In genomic region chr1:70672333-70672935, GRCh38 we compare ENCODE assay signal across 20 cellular contexts.
DNase-seq lines count a peak whose midpoint lies in the region; ATAC-seq and TF ChIP-seq lines count a peak whose summit lies in the region.
"Had no signal": no experiment of that assay in that cellular context is flagged by ENCODE, and none has a peak within 500 bp of the region (broad histone marks: within the 10 kb centered on the region; RNA-seq: fewer than 3 reads in every experiment).

No MANE protein-coding gene starts in this region.

- no peak overlapping the region for H3K4ac ChIP-seq in mesenchymal stem cell (ENCODE audit: low read depth in 1 of 2, low read length in 2 of 2)

- no peaks in the 10 kb centered on the region for H3K79me2 ChIP-seq in SK-N-SH (ENCODE audit: insufficient read depth)
- no peaks in the 10 kb centered on the region for H3K79me2 ChIP-seq in parathyroid adenoma

- H3K36me3 ChIP-seq in SK-N-SH (replicated peaks in 1 of 2; ENCODE audit: control insufficient read depth in 1 of 2, insufficient read depth in 2 of 2, low read length in 1 of 2) (no peaks in the 10 kb centered on the region), heart right ventricle (no peaks in the 10 kb centered on the region), parathyroid adenoma (ENCODE audit: control insufficient read depth, insufficient read depth, low read length) (no peaks in the 10 kb centered on the region), mesenchymal stem cell (ENCODE audit: control insufficient read depth in 1 of 2, insufficient read depth in 2 of 2, low read depth in 1 of 2, low read length in 2 of 2) (no peaks in the 10 kb centered on the region)

- TF ChIP-seq RAD21 in SK-N-SH (IDR thresholded peaks at IDR 0.05; ENCODE audit: low read length), result no peak

- H2AFZ ChIP-seq in SK-N-SH (ENCODE audit: low read depth) (no peak overlapping the region), parathyroid adenoma (no peak overlapping the region), mesenchymal stem cell (ENCODE audit: low read depth, low read length) (no peak overlapping the region)

- H2BK120ac ChIP-seq in mesenchymal stem cell (ENCODE audit: low read depth, low read length), result no peak overlapping the region

- no peak for TF ChIP-seq EP300 in SK-N-SH (IDR thresholded peaks at IDR 0.05; ENCODE audit: borderline replicate concordance in 1 of 2, low read depth in 1 of 2, low read length in 1 of 2)

- CTCF ChIA-PET in SK-N-SH (lab: Yijun Ruan, JAX), result interaction anchor here (0.6 to 6.7 kb wide), 2 partner anchors 11 to 14 kb away, joined by 3 to 47 read pairs; no protein-coding TSS in a partner anchor
- CTCF ChIA-PET in Calu3 (lab: Charles Lee), result no interaction called here

- H3K4me3 ChIP-seq in SK-N-SH (ENCODE audit: low read depth in 2 of 2, low read length in 1 of 2) (no peak overlapping the region), heart right ventricle (no peak overlapping the region), parathyroid adenoma (ENCODE audit: low read depth, low read length) (no peak overlapping the region), mesenchymal stem cell (ENCODE audit: insufficient read depth in 1 of 2, low read depth in 1 of 2, low read length in 2 of 2) (no peak overlapping the region)

- H3K4me1 ChIP-seq in SK-N-SH (ENCODE audit: control insufficient read depth in 1 of 2, insufficient read depth in 2 of 2, low read depth in 1 of 2, low read length in 1 of 2), result peaks cover 7 to 14% of the 10 kb centered on the region in 2 experiments; a peak in 3 of 4 replicates
- peaks cover 0 to 11% (median 0%) of the 10 kb centered on the region in 9 donors for H3K4me1 ChIP-seq in heart right ventricle
- peaks cover 8% of the 10 kb centered on the region for H3K4me1 ChIP-seq in parathyroid adenoma
- peaks cover 4% of the 10 kb centered on the region for H3K4me1 ChIP-seq in mesenchymal stem cell (ENCODE audit: control insufficient read depth, insufficient read depth, low read depth, low read length)

- H3K27ac ChIP-seq in SK-N-SH (ENCODE audit: low read depth in 2 of 2, low read length in 1 of 2), result no peak overlapping the region
- H3K27ac ChIP-seq in heart right ventricle, result no peak overlapping the region
- peak overlapping the region; percentile 56 for H3K27ac ChIP-seq in parathyroid adenoma
- no peak overlapping the region for H3K27ac ChIP-seq in mesenchymal stem cell (ENCODE audit: low read length, poor library complexity, severe bottlenecking)

- BruUV-seq in Calu3 (replicated peaks; lab: Mats Ljungman, UMichigan), result no TSS peak

- H3K79me1 ChIP-seq in mesenchymal stem cell (replicated peaks; ENCODE audit: low read length, poor library complexity, severe bottlenecking), result no peaks in the 10 kb centered on the region

- H3K23ac ChIP-seq in mesenchymal stem cell (ENCODE audit: low read length in 2 of 2), result no peak overlapping the region

- peaks cover 11% of the 10 kb centered on the region for H3F3A ChIP-seq in SK-N-SH (replicated peaks; ENCODE audit: insufficient read depth)

- no peaks in the 10 kb centered on the region for H3K27me3 ChIP-seq in SK-N-SH (ENCODE audit: insufficient read depth)
- H3K27me3 ChIP-seq in heart right ventricle, result no peaks in the 10 kb centered on the region
- no peaks in the 10 kb centered on the region for H3K27me3 ChIP-seq in parathyroid adenoma (ENCODE audit: control insufficient read depth, insufficient read depth, low read length)
- H3K27me3 ChIP-seq in mesenchymal stem cell (ENCODE audit: control insufficient read depth in 1 of 2, insufficient read depth in 1 of 2, low read length in 2 of 2), result no peaks in the 10 kb centered on the region

- TF ChIP-seq CTCF in SK-N-SH (IDR thresholded peaks at IDR 0.05) (no peak), heart right ventricle (IDR thresholded peaks at IDR 0.05) (no peak), parathyroid adenoma (IDR thresholded peaks at IDR 0.05) (no peak), Calu3 (IDR thresholded peaks at IDR 0.05; ENCODE audit: unreplicated experiment) (no peak)

- no peak overlapping the region for H2BK15ac ChIP-seq in mesenchymal stem cell (ENCODE audit: low read depth, poor library complexity, severe bottlenecking)

- ATAC-seq in SK-N-SH treated with all-trans-retinoic acid at 6 μM for 48 hours, result 0 out of 3 replicates have a peak, but pooled peaks have one; percentile 3
- ATAC-seq in heart right ventricle, result peak in 7 of 8 donors; percentile 15 to 72 (median 58)
- ATAC-seq: CD8-positive, alpha-beta T cell; HCT116 had no signal

- H3K9me2 ChIP-seq in SK-N-SH, result no peaks in the 10 kb centered on the region

- POLR2A ChIA-PET in SK-N-SH (lab: Yijun Ruan, JAX), result no interaction called here

- no peak overlapping the region for H4K8ac ChIP-seq in mesenchymal stem cell (ENCODE audit: low read length)

- DNase-seq in SK-N-SH (no peak), dedifferentiated amniotic fluid mesenchymal stem cell (ENCODE audit: extremely low spot score) (peak; percentile 15), heart right ventricle (peak in 1 of 2 donors; percentile 24), Calu3 (no peak), mesenchymal stem cell (no peak)
- DNase-seq in activated naive CD4-positive, alpha-beta T cell treated with Interleukin-2 at 50 U/mL for 16 hours, result no peak
- DNase-seq: 8988T; C1 segment of cervical spinal cord; CD8-positive, alpha-beta T cell; DMS53; GF-D8; KG1; NCI-H1092; NCI-H1436; NCI-H2029; NCI-H2227 treated with DMSO at 0.1 percent for 48 hours; SHP77 treated with DMSO at 0.1 percent for 48 hours had no signal

- H3K27me3 Mint-ChIP-seq in Calu3 (ENCODE audit: unreplicated experiment), result no peaks in the 10 kb centered on the region

- H4K91ac ChIP-seq in mesenchymal stem cell (ENCODE audit: low read length), result no peak overlapping the region

- H2BK12ac ChIP-seq in mesenchymal stem cell (ENCODE audit: low read length in 2 of 2), result no peak overlapping the region

- H3K4me2 ChIP-seq in SK-N-SH, result no peak overlapping the region
- no peak overlapping the region for H3K4me2 ChIP-seq in parathyroid adenoma (ENCODE audit: low read length)
- H3K4me2 ChIP-seq in mesenchymal stem cell (ENCODE audit: low read length, poor library complexity, severe bottlenecking), result no peak overlapping the region

- no peak overlapping the region for H2AK5ac ChIP-seq in mesenchymal stem cell (ENCODE audit: low read length, severe bottlenecking)

- H3K18ac ChIP-seq in mesenchymal stem cell (ENCODE audit: low read depth in 1 of 2, low read length in 2 of 2), result no peak overlapping the region

- no peaks in the 10 kb centered on the region for H3K36me3 Mint-ChIP-seq in Calu3 (ENCODE audit: insufficient read depth, unreplicated experiment)
- H3K36me3 Mint-ChIP-seq: CD8-positive, alpha-beta T cell had no signal

- no peak overlapping the region for H3K9ac ChIP-seq in SK-N-SH
- no peak overlapping the region for H3K9ac ChIP-seq in parathyroid adenoma
- no peak overlapping the region for H3K9ac ChIP-seq in mesenchymal stem cell (ENCODE audit: low read length)

- WGBS in SK-N-SH (ENCODE audit: low lambda C conversion rate), result 55% methylated on average over 4 of the region's 4 CpGs
- WGBS in heart right ventricle, 2 donors, result 40 to 57% methylated on average over 4 of the region's 4 CpGs
- WGBS in mesenchymal stem cell, result 97% methylated on average over 1 of the region's 4 CpGs

- intact Hi-C loops in heart right ventricle (cut with DNase I) (loop anchor here in 1 of 10 donors (10.0 kb wide), 1 partner anchor 138 kb away; no protein-coding TSS in a partner anchor), Calu3 (cut with micrococcal nuclease; ENCODE audit: unreplicated experiment) (loop anchor here (10.0 kb wide), 1 partner anchor 138 kb away; no protein-coding TSS in a partner anchor)

- H3K4me1 Mint-ChIP-seq in Calu3 (ENCODE audit: low read depth, unreplicated experiment), result no peaks in the 10 kb centered on the region

- H4K20me1 ChIP-seq in SK-N-SH (ENCODE audit: insufficient read depth), result no peaks in the 10 kb centered on the region

- H2BK5ac ChIP-seq in mesenchymal stem cell (ENCODE audit: low read depth, low read length, poor library complexity, severe bottlenecking), result no peak overlapping the region

- H3K27ac Mint-ChIP-seq in Calu3 (ENCODE audit: unreplicated experiment), result no peak overlapping the region
- H3K27ac Mint-ChIP-seq: CD8-positive, alpha-beta T cell had no signal

- H3K14ac ChIP-seq in mesenchymal stem cell (ENCODE audit: low read length in 2 of 2), result no peak overlapping the region

- H3K9me3 ChIP-seq in SK-N-SH (no peaks in the 10 kb centered on the region), heart right ventricle (no peaks in the 10 kb centered on the region), parathyroid adenoma (ENCODE audit: control insufficient read depth, low read length) (no peaks in the 10 kb centered on the region), mesenchymal stem cell (ENCODE audit: control insufficient read depth, low read length) (no peaks in the 10 kb centered on the region)

- H3K9me3 Mint-ChIP-seq in Calu3 (ENCODE audit: low read depth, unreplicated experiment), result no peaks in the 10 kb centered on the region
- H3K9me3 Mint-ChIP-seq: CD8-positive, alpha-beta T cell had no signal

- H3K4me3 Mint-ChIP-seq in Calu3 (ENCODE audit: low read depth, unreplicated experiment), result no peak overlapping the region
- H3K4me3 Mint-ChIP-seq: CD8-positive, alpha-beta T cell had no signal

TF ChIP-seq in SK-N-SH treated with all-trans-retinoic acid at 6 μM for 48 hours, 23 proteins besides CTCF, POLR2A, EP300 and RAD21:
- TF ChIP-seq GLIS3 (CRISPR knock-in tag; IDR thresholded peaks at IDR 0.05), result no peak
- TF ChIP-seq SNAI2 (CRISPR knock-in tag; IDR thresholded peaks at IDR 0.05), result no peak
- no peak for TF ChIP-seq ESRRG (CRISPR knock-in tag; IDR thresholded peaks at IDR 0.05)
- no peak for TF ChIP-seq ZC3H10 (CRISPR knock-in tag; IDR thresholded peaks at IDR 0.05)
- TF ChIP-seq TCF4 (CRISPR knock-in tag; IDR thresholded peaks at IDR 0.05; ENCODE audit: borderline replicate concordance), result no peak
- no peak for TF ChIP-seq ZFP30 (CRISPR knock-in tag; IDR thresholded peaks at IDR 0.05)
- TF ChIP-seq ZFP3 (CRISPR knock-in tag; IDR thresholded peaks at IDR 0.05), result no peak
TF ChIP-seq in SK-N-SH treated with all-trans-retinoic acid at 6 μM for 48 hours: peak in this region for 0.

TF ChIP-seq in SK-N-SH, 30 proteins besides CTCF, POLR2A, EP300 and RAD21 (continues in another document):
- TF ChIP-seq FOXM1 (IDR thresholded peaks at IDR 0.05; ENCODE audit: low read depth), result no peak
- TF ChIP-seq MXI1 (IDR thresholded peaks at IDR 0.05; ENCODE audit: low read depth, low read length), result no peak
